ENCODE assay signal across 8 cellular contexts in genomic region chr2:219229375-219230200, GRCh38. TPM values are rescaled to one million over a fixed set of nuclear protein-coding genes. Genes with fewer than 3 reads are reported as not detected.
A peak's percentile ranks its signal among the peaks of the same experiment; 100 is the strongest.
DNase-seq lines count a peak whose midpoint lies in the region; ATAC-seq, FAIRE-seq and TF ChIP-seq lines count a peak whose summit lies in the region.

A gene with protein sequence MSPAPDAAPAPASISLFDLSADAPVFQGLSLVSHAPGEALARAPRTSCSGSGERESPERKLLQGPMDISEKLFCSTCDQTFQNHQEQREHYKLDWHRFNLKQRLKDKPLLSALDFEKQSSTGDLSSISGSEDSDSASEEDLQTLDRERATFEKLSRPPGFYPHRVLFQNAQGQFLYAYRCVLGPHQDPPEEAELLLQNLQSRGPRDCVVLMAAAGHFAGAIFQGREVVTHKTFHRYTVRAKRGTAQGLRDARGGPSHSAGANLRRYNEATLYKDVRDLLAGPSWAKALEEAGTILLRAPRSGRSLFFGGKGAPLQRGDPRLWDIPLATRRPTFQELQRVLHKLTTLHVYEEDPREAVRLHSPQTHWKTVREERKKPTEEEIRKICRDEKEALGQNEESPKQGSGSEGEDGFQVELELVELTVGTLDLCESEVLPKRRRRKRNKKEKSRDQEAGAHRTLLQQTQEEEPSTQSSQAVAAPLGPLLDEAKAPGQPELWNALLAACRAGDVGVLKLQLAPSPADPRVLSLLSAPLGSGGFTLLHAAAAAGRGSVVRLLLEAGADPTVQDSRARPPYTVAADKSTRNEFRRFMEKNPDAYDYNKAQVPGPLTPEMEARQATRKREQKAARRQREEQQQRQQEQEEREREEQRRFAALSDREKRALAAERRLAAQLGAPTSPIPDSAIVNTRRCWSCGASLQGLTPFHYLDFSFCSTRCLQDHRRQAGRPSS (plus strand): TSS chr2:219229806. CDS start chr2:219230258, 452 bp downstream.
TSS of gene ATG9A (minus strand) at chr2:219229636. CDS start at chr2:219228024, 1,612 bp downstream.

- H3K79me2 ChIP-seq in HepG2 (ENCODE audit: insufficient read depth, low read length), result peaks cover 51% of the 10 kb centered on the region

- H3K27ac ChIP-seq in HepG2 (ENCODE audit: extremely low read length, insufficient read depth, low read length), result peak within 1 kb of the TSS; percentile 81

- no peaks in the 10 kb centered on the region for H3K9me3 ChIP-seq in HepG2 (ENCODE audit: low read length)

- in situ Hi-C loops in HepG2 (cut with HindIII; ENCODE audit: extremely low pct_ligation_motif_present, low pct_unique_long_range_greater_than_20kb), result no loop called here

- TF ChIP-seq CTCF in CD14-positive monocyte (IDR thresholded peaks at IDR 0.05), result no peak
- TF ChIP-seq CTCF in HepG2 (CRISPR knock-in tag; IDR thresholded peaks at IDR 0.05), result peak; percentile 9; the same call in 1 of the 2 replicates

- TF ChIP-seq RAD21 in HepG2 (CRISPR knock-in tag; IDR thresholded peaks at IDR 0.05), result peak; percentile 73

- H3K4me1 Mint-ChIP-seq in CD14-positive monocyte, result peaks cover 50% of the 10 kb centered on the region

- peak within 1 kb of the TSS; percentile 91 for H3K9ac ChIP-seq in HepG2 (ENCODE audit: insufficient read depth, low read depth, low read length)

- CTCF ChIA-PET in HepG2 (lab: Yijun Ruan, JAX; ENCODE audit: low intra/inter-chr PET ratio, low total read pairs), result interaction anchor here (1.2 to 2.3 kb wide), 2 partner anchors 65 to 69 kb away, joined by 3 to 15 read pairs; no protein-coding TSS in a partner anchor

- peak within 1 kb of the TSS; percentile 88 to 99 (median 96) for H3K27ac Mint-ChIP-seq in CD14-positive monocyte

- TF ChIP-seq EP300 in HepG2 (IDR thresholded peaks at IDR 0.05; ENCODE audit: low read depth in 2 of 2, low read length in 2 of 2), result peak; percentile 20 to 21; a peak in 3 of 4 replicates
- TF ChIP-seq EP300 in HepG2 (CRISPR knock-in tag; IDR thresholded peaks at IDR 0.05; ENCODE audit: borderline replicate concordance), result no peak

- H4K20me1 ChIP-seq in HepG2 (ENCODE audit: insufficient read depth, low read length), result no peaks in the 10 kb centered on the region

- WGBS in HepG2 (ENCODE audit: low lambda C conversion rate), result 1% methylated on average over 42 of the region's 73 CpGs

- peaks cover 39% of the 10 kb centered on the region for H3K4me1 ChIP-seq in HepG2 (ENCODE audit: insufficient read depth, low read length)

- H3K36me3 Mint-ChIP-seq in CD14-positive monocyte, result peaks cover 54 to 63% of the 10 kb centered on the region in 2 donors

- H2AFZ ChIP-seq in HepG2 (ENCODE audit: low read length), result no peak within 1 kb of the TSS

- peak; percentile 97 for DNase-seq in CD14-positive monocyte (ENCODE audit: low spot score)
- peak; percentile 100 for DNase-seq in NCI-H82 (lab: John Stamatoyannopoulos, UW)
- DNase-seq in activated CD4-positive, alpha-beta T cell treated with anti-CD3 and anti-CD28 coated beads, Interleukin-2, amount 50 U/mL, for 48 hours, result peak; percentile 99
- peak; percentile 99 for DNase-seq in dermis blood vessel endothelial cell
- peak; percentile 99 for DNase-seq in HepG2 (ENCODE audit: low spot score)
- peak; percentile 97 for DNase-seq in stimulated activated CD4-positive, alpha-beta T cell treated with anti-CD3 and anti-CD28 coated beads, Interleukin-4, amount 100 ng/mL, for 1 hour

- peaks cover 15 to 25% (median 21%) of the 10 kb centered on the region in 3 donors for H3K27me3 Mint-ChIP-seq in CD14-positive monocyte (ENCODE audit: low read depth in 3 of 3)

- intact Hi-C loops in CD14-positive monocyte (cut with micrococcal nuclease) (loop anchor here (2.0 to 5.0 kb wide), 2 partner anchors 19 to 68 kb away; no protein-coding TSS in a partner anchor), HepG2 (cut with micrococcal nuclease; ENCODE audit: unreplicated experiment) (loop anchor here (1.0 kb wide), 5 partner anchors 11 to 66 kb away; partner anchors contain the start of genes ABCB6, GLB1L, STK16 and ZFAND2B)

- no TSS peak for BruUV-seq in HepG2 (replicated peaks; lab: Mats Ljungman, UMichigan)

- H3K9me3 Mint-ChIP-seq in CD14-positive monocyte, result peaks cover 0 to 8% (median 0%) of the 10 kb centered on the region in 7 donors

- TF ChIP-seq POLR2A in HepG2 (IDR thresholded peaks at IDR 0.05; ENCODE audit: insufficient read depth in 1 of 2, low read depth in 2 of 2, low read length in 2 of 2), result peak; percentile 85 to 92

- FAIRE-seq in HepG2 (lab: Jason Lieb, UNC), result peak; percentile 96

- ATAC-seq in GM19397 (IDR thresholded peaks at IDR 0.05; ENCODE audit: unreplicated experiment) (peak; percentile 97), HG03571 (IDR thresholded peaks at IDR 0.05; ENCODE audit: unreplicated experiment) (peak; percentile 97), HepG2 (peak; percentile 94)

- no peaks in the 10 kb centered on the region; a peak in 1 of 5 replicates for H3K27me3 ChIP-seq in HepG2 (ENCODE audit: control insufficient read depth in 1 of 2, insufficient read depth in 2 of 2, low read length in 2 of 2)

- peak within 1 kb of the TSS; percentile 91 to 93 (median 93) for H3K4me3 ChIP-seq in HepG2 (replicated peaks in 1 of 3; ENCODE audit: insufficient read depth in 1 of 3, low read depth in 2 of 3, low read length in 3 of 3)

- peak within 1 kb of the TSS; percentile 95 to 98 for H3K4me3 Mint-ChIP-seq in CD14-positive monocyte

- peaks cover 31 to 55% of the 10 kb centered on the region in 2 experiments for H3K36me3 ChIP-seq in HepG2 (replicated peaks in 1 of 2; ENCODE audit: control insufficient read depth in 1 of 2, insufficient read depth in 2 of 2, low read length in 2 of 2)

- POLR2A ChIA-PET in HepG2 (lab: Yijun Ruan, JAX), result interaction anchor here (1.1 to 6.6 kb wide), 16 partner anchors 10 to 158 kb away, joined by 3 to 80 read pairs (median 8); partner anchors contain the start of genes ABCB6, CNPPD1, DNAJB2 and DNPEP

- peak within 1 kb of the TSS; percentile 91 for H3K4me2 ChIP-seq in HepG2 (ENCODE audit: low read depth, low read length)

TF ChIP-seq in HepG2, 621 proteins besides CTCF, POLR2A, EP300 and RAD21 (continues in another document):
- TF ChIP-seq ZNF879 (CRISPR knock-in tag; IDR thresholded peaks at IDR 0.05) (no peak; the same call in 1 of the 2 replicates), RBM39 (IDR thresholded peaks at IDR 0.05; ENCODE audit: low read depth, low read length, poor library complexity, severe bottlenecking) (peak; percentile 20), YY1 (IDR thresholded peaks at IDR 0.05; ENCODE audit: insufficient read depth, insufficient replicate concordance, low read depth, low read length) (peak; percentile 13), ZBTB1 (CRISPR knock-in tag; IDR thresholded peaks at IDR 0.05; ENCODE audit: borderline replicate concordance) (no peak)

RNA-seq across cellular contexts. Expression of the first gene that starts in this region (rescaled TPM):
- polyA plus RNA-seq in CD14-positive monocyte (10 to 100 TPM in 1 of 2 donors, 1 to 10 TPM in 1; 7.6 to 10.4 TPM), HepG2 (2011; rRNA removed) (128 and 131 TPM in 2 replicates)
- total RNA-seq in dermis blood vessel endothelial cell (17.7 and 29.6 TPM in 2 replicates), HepG2 (2016; rRNA removed; fragmentation: Illumina TruSeq; extraction: Trizol) (14.6 and 25.3 TPM in 2 replicates)
- total RNA-seq in HepG2 (2016; cell fraction: cytosol; rRNA removed; fragmentation: Illumina TruSeq; extraction: Trizol; ENCODE audit: low read depth), result 7.2 and 11.5 TPM in 2 replicates
- 15.1 and 28.1 TPM in 2 replicates for total RNA-seq in HepG2 (2016; cell fraction: insoluble cytoplasmic fraction; rRNA removed; fragmentation: Illumina TruSeq; extraction: Trizol)
- 9.6 and 9.7 TPM in 2 replicates for total RNA-seq in HepG2 (2016; cell fraction: membrane; rRNA removed; fragmentation: Illumina TruSeq; extraction: Trizol)
- 35.5 and 43.3 TPM in 2 replicates for total RNA-seq in HepG2 (2016; cell fraction: nucleus; rRNA removed; fragmentation: Illumina TruSeq; extraction: Trizol)
- 31.4 and 41.4 TPM in 2 replicates for polyA plus RNA-seq in HepG2 (2011; cell fraction: cytosol; rRNA removed)
- polyA plus RNA-seq in HepG2 (2011; cell fraction: nucleus; rRNA removed), result 741 and 801 TPM in 2 replicates
- polyA plus RNA-seq in HepG2 (2012), result 97.7 and 105 TPM in 2 replicates
- polyA plus RNA-seq in HepG2 (2016; cell fraction: cytosol; fragmentation: Illumina TruSeq; extraction: Trizol; ENCODE audit: low read depth), result 1.9 and 2.1 TPM in 2 replicates
- 12.2 and 12.4 TPM in 2 replicates for polyA plus RNA-seq in HepG2 (2016; cell fraction: insoluble cytoplasmic fraction; fragmentation: Illumina TruSeq; extraction: Trizol; ENCODE audit: low read depth)
- 3.0 and 3.3 TPM in 2 replicates for polyA plus RNA-seq in HepG2 (2016; cell fraction: membrane; fragmentation: Illumina TruSeq; extraction: Trizol; ENCODE audit: low read depth)
- polyA plus RNA-seq in HepG2 (2016; cell fraction: nucleus; fragmentation: Illumina TruSeq; extraction: Trizol; ENCODE audit: insufficient read depth, low read depth), result 74.4 and 78.7 TPM in 2 replicates
- polyA minus RNA-seq in HepG2 (2011; rRNA and poly(A)+ RNA removed; ENCODE audit: low replicate concordance), result 27.1 and 66.1 TPM in 2 replicates
- 26.1 and 28.4 TPM in 2 replicates for polyA minus RNA-seq in HepG2 (2011; cell fraction: cytosol; rRNA and poly(A)+ RNA removed)
- 218 and 249 TPM in 2 replicates for polyA minus RNA-seq in HepG2 (2011; cell fraction: nucleus; rRNA and poly(A)+ RNA removed)

RNA-seq across cellular contexts. Expression of gene ATG9A, which starts in this region (rescaled TPM):
- polyA plus RNA-seq in CD14-positive monocyte, result 10 to 100 TPM; 24.7 to 26.3 TPM
- total RNA-seq in dermis blood vessel endothelial cell, result 46.5 and 75.4 TPM in 2 replicates
- 22.2 and 35.0 TPM in 2 replicates for total RNA-seq in HepG2 (2016; rRNA removed; fragmentation: Illumina TruSeq; extraction: Trizol)
- total RNA-seq in HepG2 (2016; cell fraction: cytosol; rRNA removed; fragmentation: Illumina TruSeq; extraction: Trizol; ENCODE audit: low read depth), result 4.5 and 6.5 TPM in 2 replicates
- total RNA-seq in HepG2 (2016; cell fraction: insoluble cytoplasmic fraction; rRNA removed; fragmentation: Illumina TruSeq; extraction: Trizol), result 20.4 and 32.7 TPM in 2 replicates
- 16.0 and 25.9 TPM in 2 replicates for total RNA-seq in HepG2 (2016; cell fraction: membrane; rRNA removed; fragmentation: Illumina TruSeq; extraction: Trizol)
- total RNA-seq in HepG2 (2016; cell fraction: nucleus; rRNA removed; fragmentation: Illumina TruSeq; extraction: Trizol), result 35.0 and 40.9 TPM in 2 replicates
- 131 and 172 TPM in 2 replicates for polyA plus RNA-seq in HepG2 (2011; rRNA removed)
- polyA plus RNA-seq in HepG2 (2011; cell fraction: cytosol; rRNA removed), result 123 and 128 TPM in 2 replicates
- 189 and 211 TPM in 2 replicates for polyA plus RNA-seq in HepG2 (2011; cell fraction: nucleus; rRNA removed)
- polyA plus RNA-seq in HepG2 (2012), result 94.7 and 110 TPM in 2 replicates
- 5.3 and 5.7 TPM in 2 replicates for polyA plus RNA-seq in HepG2 (2016; cell fraction: cytosol; fragmentation: Illumina TruSeq; extraction: Trizol; ENCODE audit: low read depth)
- polyA plus RNA-seq in HepG2 (2016; cell fraction: insoluble cytoplasmic fraction; fragmentation: Illumina TruSeq; extraction: Trizol; ENCODE audit: low read depth), result 22.5 and 28.3 TPM in 2 replicates
- 17.7 and 19.4 TPM in 2 replicates for polyA plus RNA-seq in HepG2 (2016; cell fraction: membrane; fragmentation: Illumina TruSeq; extraction: Trizol; ENCODE audit: low read depth)
- polyA plus RNA-seq in HepG2 (2016; cell fraction: nucleus; fragmentation: Illumina TruSeq; extraction: Trizol; ENCODE audit: insufficient read depth, low read depth), result 57.3 and 62.1 TPM in 2 replicates
- polyA minus RNA-seq in HepG2 (2011; rRNA and poly(A)+ RNA removed; ENCODE audit: low replicate concordance), result 133 and 388 TPM in 2 replicates
- polyA minus RNA-seq in HepG2 (2011; cell fraction: cytosol; rRNA and poly(A)+ RNA removed), result 97.2 and 111 TPM in 2 replicates
- 57.6 and 91.8 TPM in 2 replicates for polyA minus RNA-seq in HepG2 (2011; cell fraction: nucleus; rRNA and poly(A)+ RNA removed)

Comparison
In these comparisons a context has a peak if more than half of its experiments do, and no peak if none do; other contexts are left out.
1. Peak in every context shown above with its lines: DNase-seq, ATAC-seq, H3K4me3 ChIP-seq and H3K27ac ChIP-seq.